22 cellular contexts compared by ENCODE assay signal in genomic region chr12:69438539-69438938, GRCh38.
"Had no signal": no experiment of that assay in that cellular context is flagged by ENCODE, and none has a peak within 500 bp of the region (broad histone marks: within the 10 kb centered on the region; RNA-seq: fewer than 3 reads in every experiment).

No MANE protein-coding gene starts in this region.

- H3K4me3 ChIP-seq: SJSA1, SK-N-MC had no signal

- ATAC-seq: HepG2 had no signal

- H3K9me3 ChIP-seq: SJSA1 had no signal

- H3K27ac ChIP-seq: KMS-11, SJSA1, SK-N-MC had no signal

- H3K36me3 ChIP-seq: SJSA1 had no signal

- DNase-seq: IMR-90, Kasumi-1, MM.1S, NCI-H1092 treated with DMSO at 0.1 percent for 48 hours, NCI-H1436, NCI-H187, NCI-H2029, NCI-H2081 treated with DMSO at 0.1 percent for 48 hours, NCI-H2171, NCI-H226, NCI-H446, NCI-H510A, NCI-H524 treated with DMSO at 0.1 percent for 48 hours, NCI-H69, NCI-H774, Right ventricle myocardium superior, RPMI8226, SIG-M5 had no signal

- H3K4me2 ChIP-seq: KMS-11 had no signal
